ENCODE assay signal across 26 cellular contexts in the genomic region with DNA sequence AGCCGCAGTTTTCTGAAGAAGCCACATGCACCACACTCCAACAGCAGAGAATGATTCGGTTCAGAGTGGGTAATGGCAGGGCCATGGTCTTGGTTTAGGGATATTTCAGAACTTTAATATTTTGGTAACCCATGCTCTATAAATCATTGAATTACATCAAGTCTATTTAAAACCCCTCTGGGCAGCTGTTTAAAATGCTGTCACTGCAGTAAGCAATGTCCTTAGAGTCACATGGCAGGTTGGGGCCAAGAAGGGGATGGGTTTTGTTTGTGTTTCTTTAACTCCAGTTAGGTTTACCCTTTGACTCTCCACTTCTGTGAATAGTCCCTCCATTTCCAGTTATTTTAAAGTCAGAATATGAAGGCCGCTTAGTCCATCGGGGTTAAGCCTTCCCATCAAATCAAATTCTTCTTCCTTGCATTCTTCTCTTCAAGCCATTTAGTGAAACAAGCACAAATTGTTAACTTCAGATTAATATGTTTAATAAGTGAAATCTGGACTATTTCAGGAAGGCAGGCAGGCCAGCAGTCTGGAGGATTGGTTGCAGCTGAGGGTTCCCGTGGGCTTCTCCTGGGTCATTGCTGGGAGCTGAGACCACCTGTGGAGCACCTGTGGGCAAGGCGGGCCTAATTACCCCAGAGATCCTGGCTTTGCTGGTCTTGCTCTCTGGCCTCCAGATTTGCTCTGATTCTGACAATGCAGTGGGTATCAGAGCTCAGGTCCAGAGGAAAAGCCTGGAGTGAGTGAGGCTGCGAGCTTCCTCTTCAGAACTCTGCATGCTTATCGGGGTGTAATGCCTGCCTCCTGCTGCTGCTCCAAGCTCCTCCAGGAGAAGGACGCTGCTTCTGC.
DNase-seq lines count a peak whose midpoint lies in the region; TF ChIP-seq lines count a peak whose summit lies in the region.
"Had no signal": no experiment of that assay in that cellular context is flagged by ENCODE, and none has a peak within 500 bp of the region (broad histone marks: within the 10 kb centered on the region; RNA-seq: fewer than 3 reads in every experiment).

No MANE protein-coding gene starts in this region.

- H3K4me3 ChIP-seq in adrenal gland, result no peak overlapping the region
- H3K4me3 ChIP-seq: body of pancreas had no signal

- TF ChIP-seq CTCF in endothelial cell (IDR thresholded peaks at IDR 0.05; ENCODE audit: unreplicated experiment), result no peak
- no peak for TF ChIP-seq CTCF in nephron progenitor cell (IDR thresholded peaks at IDR 0.05)
- no peak for TF ChIP-seq CTCF in type B pancreatic cell (conservative IDR thresholded peaks at IDR 0.05)
- no peak for TF ChIP-seq CTCF in adrenal gland (IDR thresholded peaks at IDR 0.05)

- H3K4me3 Mint-ChIP-seq in endothelial cell (ENCODE audit: unreplicated experiment) (no peak overlapping the region), nephron progenitor cell (peak overlapping the region; percentile 41), type B pancreatic cell (peak overlapping the region; percentile 46)
- H3K4me3 Mint-ChIP-seq: activated CD4-positive, alpha-beta T cell treated with anti-CD3 and anti-CD28 coated beads for 36 hours; activated naive CD4-positive, alpha-beta T cell treated with anti-CD3 and anti-CD28 coated beads, Interleukin-2, amount 50 U/mL, for 24 hours; activated T-helper 1 cell treated with anti-CD3 and anti-CD28 coated beads, Interleukin-12 subunit alpha, Interleukin-12 subunit beta, Interleukin-2, Interleukin-4 antibody, amounts not matched to agents 30 ng/mL and 10 ng/mL and 1 ng/mL, durations not matched to agents 14 hours and 24 hours and 36 hours; naive B cell had no signal

- TF ChIP-seq POLR2A in adrenal gland (IDR thresholded peaks at IDR 0.05), result no peak

- peaks cover 5% of the 10 kb centered on the region for H3K27me3 Mint-ChIP-seq in endothelial cell (ENCODE audit: unreplicated experiment)
- H3K27me3 Mint-ChIP-seq in nephron progenitor cell (ENCODE audit: low read depth, poor library complexity), result no peaks in the 10 kb centered on the region
- peaks cover 11% of the 10 kb centered on the region for H3K27me3 Mint-ChIP-seq in type B pancreatic cell

- H3K9me3 ChIP-seq in adrenal gland (replicated peaks in 1 of 3), result no peaks in the 10 kb centered on the region
- H3K9me3 ChIP-seq: body of pancreas, stomach had no signal

- H3K36me3 Mint-ChIP-seq in endothelial cell (ENCODE audit: low read depth, unreplicated experiment), result no peaks in the 10 kb centered on the region
- no peaks in the 10 kb centered on the region for H3K36me3 Mint-ChIP-seq in nephron progenitor cell (ENCODE audit: low read depth)
- H3K36me3 Mint-ChIP-seq in type B pancreatic cell, result no peaks in the 10 kb centered on the region
- H3K36me3 Mint-ChIP-seq: activated naive CD4-positive, alpha-beta T cell treated with anti-CD3 and anti-CD28 coated beads, Interleukin-2, amount 50 U/mL, for 24 hours; IgD-negative memory B cell; naive B cell had no signal

- no peaks in the 10 kb centered on the region for H3K4me1 ChIP-seq in adrenal gland (replicated peaks in 1 of 2)

- H3K4me1 Mint-ChIP-seq in endothelial cell (ENCODE audit: unreplicated experiment) (peaks cover 8% of the 10 kb centered on the region), nephron progenitor cell (peaks cover 78% of the 10 kb centered on the region), type B pancreatic cell (ENCODE audit: unreplicated experiment) (peaks cover 45% of the 10 kb centered on the region)

- H3K36me3 ChIP-seq in adrenal gland (replicated peaks in 1 of 2), result no peaks in the 10 kb centered on the region
- H3K36me3 ChIP-seq: stomach had no signal

- H3K27me3 ChIP-seq in adrenal gland, result no peaks in the 10 kb centered on the region
- H3K27me3 ChIP-seq: body of pancreas had no signal

- H3K27ac ChIP-seq in adrenal gland, result no peak overlapping the region
- H3K27ac ChIP-seq: 22Rv1, body of pancreas, HL-60, stomach had no signal

- no peak overlapping the region for H3K27ac Mint-ChIP-seq in endothelial cell (ENCODE audit: unreplicated experiment)
- peak overlapping the region; percentile 72 for H3K27ac Mint-ChIP-seq in nephron progenitor cell
- H3K27ac Mint-ChIP-seq in type B pancreatic cell, result no peak overlapping the region
- H3K27ac Mint-ChIP-seq: activated CD4-positive, alpha-beta T cell treated with anti-CD3 and anti-CD28 coated beads for 36 hours; activated naive CD4-positive, alpha-beta T cell treated with anti-CD3 and anti-CD28 coated beads, Interleukin-2, amount 50 U/mL, for 24 hours; activated T-helper 1 cell treated with anti-CD3 and anti-CD28 coated beads, Interleukin-12 subunit alpha, Interleukin-12 subunit beta, Interleukin-2, Interleukin-4 antibody, amounts not matched to agents 30 ng/mL and 10 ng/mL and 1 ng/mL, durations not matched to agents 14 hours and 24 hours and 36 hours; IgD-negative memory B cell; naive B cell; progenitor cell of endocrine pancreas had no signal

- intact Hi-C loops in adrenal gland (cut with DNase I), result loop anchor here in 1 of 2 donors (10.0 kb wide), 1 partner anchor 532 kb away; no protein-coding TSS in a partner anchor

- DNase-seq in NCI-H146 (lab: John Stamatoyannopoulos, UW) (peak; percentile 12), NCI-H146 treated with DMSO at 0.1 percent for 48 hours (lab: John Stamatoyannopoulos, UW; ENCODE audit: unreplicated experiment) (no peak), endothelial cell (ENCODE audit: low spot score) (peak; percentile 11), nephron progenitor cell (no peak), type B pancreatic cell (ENCODE audit: extremely low spot score, unreplicated experiment) (no peak), dedifferentiated amniotic fluid mesenchymal stem cell (ENCODE audit: extremely low spot score) (no peak), adrenal gland (no peak), AG20443 (ENCODE audit: low spot score) (no peak)
- DNase-seq: activated CD4-positive, alpha-beta T cell treated with anti-CD3 and anti-CD28 coated beads for 36 hours; body of pancreas; COR-L47; foreskin melanocyte; hypothalamus; MM.1S; naive B cell; NCI-H1436 treated with DMSO at 0.1 percent for 48 hours; NCI-H2171 treated with DMSO at 0.1 percent for 48 hours; NCI-H526; stimulated activated CD4-positive, alpha-beta T cell treated with anti-CD3 and anti-CD28 coated beads, Interleukin-4, amount 100 ng/mL, for 1 hour; stomach had no signal

- peaks cover 4% of the 10 kb centered on the region for H3K9me3 Mint-ChIP-seq in endothelial cell (ENCODE audit: unreplicated experiment)
- no peaks in the 10 kb centered on the region for H3K9me3 Mint-ChIP-seq in nephron progenitor cell
- H3K9me3 Mint-ChIP-seq in type B pancreatic cell, result no peaks in the 10 kb centered on the region
- H3K9me3 Mint-ChIP-seq: activated naive CD4-positive, alpha-beta T cell treated with anti-CD3 and anti-CD28 coated beads, Interleukin-2, amount 50 U/mL, for 24 hours; activated T-helper 1 cell treated with anti-CD3 and anti-CD28 coated beads, Interleukin-12 subunit alpha, Interleukin-12 subunit beta, Interleukin-2, Interleukin-4 antibody, amounts not matched to agents 30 ng/mL and 10 ng/mL and 1 ng/mL, durations not matched to agents 14 hours and 24 hours and 36 hours had no signal

- WGBS in adrenal gland, 4 donors, result 56 to 79% (median 68%) methylated on average over 9 of the region's 9 CpGs

Comparison
In these comparisons a context has a peak if more than half of its experiments do, and no peak if none do; other contexts are left out.
1. DNase-seq: peak in NCI-H146 (single experiment) and endothelial cell (single experiment); none in NCI-H146 treated with DMSO at 0.1 percent for 48 hours (single experiment), nephron progenitor cell (single experiment), type B pancreatic cell (single experiment), dedifferentiated amniotic fluid mesenchymal stem cell (single experiment), adrenal gland (0 of 7) and AG20443 (single experiment).